Comparison of ENCODE assay signal across 9 cellular contexts in the genomic region with DNA sequence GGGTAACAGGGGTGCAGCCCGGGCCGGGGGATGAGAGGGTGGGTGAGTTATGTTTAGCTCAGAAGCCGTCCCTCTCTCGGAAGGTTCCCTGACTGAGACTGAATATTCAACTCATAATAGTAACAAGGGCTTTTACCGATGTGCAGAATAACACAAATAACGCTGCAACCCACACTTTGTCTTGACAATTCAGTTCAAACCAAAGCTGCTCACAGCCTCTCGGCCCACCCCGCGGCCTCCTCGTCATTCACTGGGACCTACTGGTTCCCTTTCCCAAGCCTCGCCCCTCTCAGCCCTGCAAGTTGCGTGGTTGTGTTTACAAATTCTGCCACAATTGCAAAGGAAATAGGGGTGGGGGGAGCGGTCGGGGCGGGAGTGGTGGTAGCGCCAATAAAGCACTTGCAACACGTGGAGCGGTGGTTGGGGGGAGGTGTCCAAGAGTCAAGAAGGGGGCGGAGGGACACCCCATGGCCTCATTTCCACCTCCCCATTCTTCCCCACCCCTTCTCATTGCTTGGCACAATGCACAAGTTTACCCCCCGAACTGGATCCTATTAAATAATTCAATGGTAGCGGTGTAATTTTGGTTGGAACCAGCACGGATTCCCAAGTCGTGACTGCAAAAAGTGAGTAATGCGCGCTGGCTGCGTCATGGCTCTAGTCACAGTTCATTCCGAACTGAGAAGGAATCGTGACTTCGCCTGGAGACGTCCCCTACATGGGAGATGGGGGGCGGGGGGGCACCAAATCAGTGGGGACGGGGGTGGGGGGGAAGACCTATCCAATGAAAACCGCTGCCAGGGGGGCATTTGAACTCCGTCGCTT.
DNase-seq lines count a peak whose midpoint lies in the region; ATAC-seq and TF ChIP-seq lines count a peak whose summit lies in the region.
"Had no signal": no experiment of that assay in that cellular context is flagged by ENCODE, and none has a peak within 500 bp of the region (broad histone marks: within the 10 kb centered on the region; RNA-seq: fewer than 3 reads in every experiment).

No MANE protein-coding gene starts in this region.

- H3K27me3 ChIP-seq in WERI-Rb-1 (ENCODE audit: insufficient read depth, low read depth, severe bottlenecking): peaks cover 91% of the 10 kb centered on the region
- peaks cover 100% of the 10 kb centered on the region for H3K27me3 ChIP-seq in left ventricle myocardium inferior (ENCODE audit: low read depth)
- peaks cover 70 to 97% (median 87%) of the 10 kb centered on the region in 5 donors for H3K27me3 ChIP-seq in subcutaneous abdominal adipose tissue (ENCODE audit: control insufficient read depth in 5 of 5, insufficient read depth in 4 of 5, low read length in 5 of 5)
- peaks cover 100% of the 10 kb centered on the region for H3K27me3 ChIP-seq in gastroesophageal sphincter

- no peaks in the 10 kb centered on the region for H3K36me3 Mint-ChIP-seq in activated CD4-positive, alpha-beta T cell treated with anti-CD3 and anti-CD28 coated beads for 36 hours (ENCODE audit: low read depth)

- H3K4me1 Mint-ChIP-seq in activated CD4-positive, alpha-beta T cell treated with anti-CD3 and anti-CD28 coated beads for 36 hours: peaks cover 44% of the 10 kb centered on the region

- H3K4me3 Mint-ChIP-seq in activated CD4-positive, alpha-beta T cell treated with anti-CD3 and anti-CD28 coated beads for 36 hours: peak overlapping the region; percentile 47

- no peak for TF ChIP-seq EP300 in gastroesophageal sphincter (IDR thresholded peaks at IDR 0.05)

- peak; percentile 21 for ATAC-seq in activated CD4-positive, alpha-beta T cell treated with anti-CD3 and anti-CD28 coated beads for 36 hours
- ATAC-seq in gastroesophageal sphincter: no peak

- POLR2A ChIA-PET in activated CD4-positive, alpha-beta T cell treated with anti-CD3 and anti-CD28 coated beads for 36 hours (lab: Charles Lee): interaction anchor here (0.6 kb wide), 1 partner anchor 957 kb away, joined by 4 read pairs; no protein-coding TSS in a partner anchor

- H3K4me3 ChIP-seq in WERI-Rb-1 (ENCODE audit: low read depth, low read length) (peak overlapping the region; percentile 45), left ventricle myocardium inferior (peak overlapping the region; percentile 73), subcutaneous abdominal adipose tissue (ENCODE audit: low read depth in 1 of 5, low read length in 5 of 5) (peak overlapping the region; percentile 57 to 78 (median 58)), gastroesophageal sphincter (peak overlapping the region in 1 of 2 donors; percentile 54)

- whole genome bisulfite sequencing in gastroesophageal sphincter (ENCODE audit: low coverage in 1 of 2), 2 donors: 0 to 6% methylated on average over 6 to 9 of the region's 35 CpGs

- intact Hi-C loops in activated CD4-positive, alpha-beta T cell treated with anti-CD3 and anti-CD28 coated beads for 36 hours (cut with DNase I, micrococcal nuclease): loop anchor here (5.0 kb wide), 4 partner anchors 266 to 734 kb away; partner anchors contain the start of genes C11orf96 (in 2 of the 2), ALX4 (in 1 of the 2) and API5 (in 1 of the 2)
- intact Hi-C loops in left ventricle myocardium inferior (cut with micrococcal nuclease): no loop called here
- intact Hi-C loops in posterior vena cava (cut with DNase I): loop anchor here in 1 of 2 donors (10.0 kb wide), 1 partner anchor 266 kb away; no protein-coding TSS in a partner anchor

- DNase-seq in activated CD4-positive, alpha-beta T cell treated with anti-CD3 and anti-CD28 coated beads for 36 hours: no peak
- no peak for DNase-seq in activated CD4-positive, alpha-beta T cell treated with anti-CD3 and anti-CD28 coated beads for 1 hour
- DNase-seq in WERI-Rb-1 (no peak), left ventricle myocardium inferior (no peak), posterior vena cava (ENCODE audit: low spot score) (no peak), NOMO-1 treated with dmso at 0.1 percent for 144 hours (lab: John Stamatoyannopoulos, UW; ENCODE audit: unreplicated experiment) (no peak)
- DNase-seq: DND-41 had no signal

- H3K9me3 Mint-ChIP-seq in activated CD4-positive, alpha-beta T cell treated with anti-CD3 and anti-CD28 coated beads for 36 hours (ENCODE audit: low read depth): no peaks in the 10 kb centered on the region

- H3K9me3 ChIP-seq in WERI-Rb-1 (ENCODE audit: severe bottlenecking): no peaks in the 10 kb centered on the region
- H3K9me3 ChIP-seq in left ventricle myocardium inferior (replicated peaks): no peaks in the 10 kb centered on the region
- no peaks in the 10 kb centered on the region for H3K9me3 ChIP-seq in subcutaneous abdominal adipose tissue (ENCODE audit: control insufficient read depth in 5 of 5, low read length in 5 of 5)
- H3K9me3 ChIP-seq in gastroesophageal sphincter: no peaks in the 10 kb centered on the region

- no peak for TF ChIP-seq CTCF in WERI-Rb-1 (IDR thresholded peaks at IDR 0.05; ENCODE audit: low read depth, low read length)
- no peak for TF ChIP-seq CTCF in left ventricle myocardium inferior (IDR thresholded peaks at IDR 0.05; ENCODE audit: borderline replicate concordance)
- TF ChIP-seq CTCF in gastroesophageal sphincter (IDR thresholded peaks at IDR 0.05): no peak

- no peak for TF ChIP-seq POLR2A in gastroesophageal sphincter (IDR thresholded peaks at IDR 0.05)

- no peak overlapping the region for H3K9ac ChIP-seq in subcutaneous abdominal adipose tissue (ENCODE audit: low read length in 5 of 5)

- peaks cover 86% of the 10 kb centered on the region for H3K27me3 Mint-ChIP-seq in activated CD4-positive, alpha-beta T cell treated with anti-CD3 and anti-CD28 coated beads for 36 hours

- peaks cover 87% of the 10 kb centered on the region for H3K4me1 ChIP-seq in left ventricle myocardium inferior
- peaks cover 0 to 60% (median 46%) of the 10 kb centered on the region in 5 donors for H3K4me1 ChIP-seq in subcutaneous abdominal adipose tissue (ENCODE audit: control insufficient read depth in 5 of 5, insufficient read depth in 5 of 5, low read length in 5 of 5)
- peaks cover 3 to 71% (median 33%) of the 10 kb centered on the region in 3 donors for H3K4me1 ChIP-seq in gastroesophageal sphincter

- CTCF ChIA-PET in activated CD4-positive, alpha-beta T cell treated with anti-CD3 and anti-CD28 coated beads for 36 hours (lab: Charles Lee): interaction anchor here (0.5 to 1.1 kb wide), 3 partner anchors 9 to 273 kb away, joined by 3 read pairs; no protein-coding TSS in a partner anchor

- H3K27ac Mint-ChIP-seq in activated CD4-positive, alpha-beta T cell treated with anti-CD3 and anti-CD28 coated beads for 36 hours: no peak overlapping the region

- H3K27ac ChIP-seq in WERI-Rb-1: no peak overlapping the region
- H3K27ac ChIP-seq in left ventricle myocardium inferior (replicated peaks): no peak overlapping the region
- no peak overlapping the region for H3K27ac ChIP-seq in subcutaneous abdominal adipose tissue (ENCODE audit: low read depth, low read length)
- H3K27ac ChIP-seq in gastroesophageal sphincter: no peak overlapping the region

- H3K36me3 ChIP-seq in WERI-Rb-1: no peaks in the 10 kb centered on the region
- H3K36me3 ChIP-seq in left ventricle myocardium inferior: no peaks in the 10 kb centered on the region
- no peaks in the 10 kb centered on the region for H3K36me3 ChIP-seq in subcutaneous abdominal adipose tissue (ENCODE audit: control insufficient read depth in 5 of 5, insufficient read depth in 5 of 5, low read length in 5 of 5)
- no peaks in the 10 kb centered on the region for H3K36me3 ChIP-seq in gastroesophageal sphincter
